8 cellular contexts compared by ENCODE assay signal in genomic region chr3:146544013-146544928, GRCh38. TPM values are rescaled to one million over a fixed set of nuclear protein-coding genes. Genes with fewer than 3 reads are reported as not detected.
DNase-seq lines count a peak whose midpoint lies in the region; ATAC-seq and TF ChIP-seq lines count a peak whose summit lies in the region.

Gene PLSCR1 (minus strand): TSS chr3:146544607. CDS start chr3:146536552, 8,055 bp downstream.

- H3K4me3 Mint-ChIP-seq in HFFc6, result peak within 1 kb of the TSS; percentile 94
- peak within 1 kb of the TSS; percentile 100 for H3K4me3 Mint-ChIP-seq in activated naive CD8-positive, alpha-beta T cell treated with anti-CD3 and anti-CD28 coated beads, Interleukin-2, amount 10 ng/mL, durations not matched to agents 7 days and 5 days
- H3K4me3 Mint-ChIP-seq in osteocyte (ENCODE audit: unreplicated experiment), result peak within 1 kb of the TSS; percentile 90

- no peaks in the 10 kb centered on the region for H3K9me3 Mint-ChIP-seq in HFFc6
- no peaks in the 10 kb centered on the region for H3K9me3 Mint-ChIP-seq in activated naive CD8-positive, alpha-beta T cell treated with anti-CD3 and anti-CD28 coated beads, Interleukin-2, amount 10 ng/mL, durations not matched to agents 7 days and 5 days
- H3K9me3 Mint-ChIP-seq in osteocyte (ENCODE audit: unreplicated experiment), result no peaks in the 10 kb centered on the region

- H3K36me3 ChIP-seq in SU-DHL-6 (ENCODE audit: low read length), result no peaks in the 10 kb centered on the region
- H3K36me3 ChIP-seq in thoracic aorta, result no peaks in the 10 kb centered on the region

- intact Hi-C loops in Right ventricle myocardium inferior (cut with DNase I), result loop anchor here (5.0 to 10.0 kb wide), 2 partner anchors 37 to 169 kb away; no protein-coding TSS in a partner anchor

- no peaks in the 10 kb centered on the region for H3K9me3 ChIP-seq in SU-DHL-6 (ENCODE audit: insufficient read depth, low read length)
- H3K9me3 ChIP-seq in thoracic aorta, result no peaks in the 10 kb centered on the region

- TF ChIP-seq CTCF in HFFc6 (IDR thresholded peaks at IDR 0.05) (no peak), SU-DHL-6 (IDR thresholded peaks at IDR 0.05; ENCODE audit: insufficient read depth, low read length, poor library complexity, severe bottlenecking) (no peak), osteocyte (IDR thresholded peaks at IDR 0.05) (no peak), thoracic aorta (IDR thresholded peaks at IDR 0.05) (no peak)

- H3K27ac Mint-ChIP-seq in HFFc6 (peak within 1 kb of the TSS; percentile 97), osteocyte (ENCODE audit: unreplicated experiment) (peak within 1 kb of the TSS; percentile 96)
- peak within 1 kb of the TSS; percentile 99 for H3K27ac Mint-ChIP-seq in activated naive CD8-positive, alpha-beta T cell treated with anti-CD3 and anti-CD28 coated beads, Interleukin-2, amount 10 ng/mL, durations not matched to agents 7 days and 5 days

- H3K9me2 ChIP-seq in SU-DHL-6 (replicated peaks; ENCODE audit: insufficient read depth, low read length), result no peaks in the 10 kb centered on the region

- H3K36me3 Mint-ChIP-seq in HFFc6 (ENCODE audit: low read depth) (no peaks in the 10 kb centered on the region), osteocyte (ENCODE audit: unreplicated experiment) (no peaks in the 10 kb centered on the region)
- H3K36me3 Mint-ChIP-seq in activated naive CD8-positive, alpha-beta T cell treated with anti-CD3 and anti-CD28 coated beads, Interleukin-2, amount 10 ng/mL, durations not matched to agents 7 days and 5 days, result peaks cover 37% of the 10 kb centered on the region

- H3K79me2 ChIP-seq in SU-DHL-6 (ENCODE audit: insufficient read depth, low read length), result no peaks in the 10 kb centered on the region

- peak; percentile 75 for TF ChIP-seq POLR2A in GM10847 (IDR thresholded peaks at IDR 0.05; ENCODE audit: extremely low read depth, insufficient read length)

- H3K4me2 ChIP-seq in SU-DHL-6 (ENCODE audit: low read depth, low read length, poor library complexity, severe bottlenecking), result peak within 1 kb of the TSS; percentile 50

- peak within 1 kb of the TSS; percentile 60 for H3K4me3 ChIP-seq in SU-DHL-6 (ENCODE audit: insufficient read depth, low read length, poor library complexity, severe bottlenecking)
- H3K4me3 ChIP-seq in thoracic aorta, result peak within 1 kb of the TSS; percentile 98

- H3F3A ChIP-seq in SU-DHL-6 (ENCODE audit: insufficient read depth), result no peaks in the 10 kb centered on the region

- H3K27me3 Mint-ChIP-seq in HFFc6 (ENCODE audit: insufficient read depth) (no peaks in the 10 kb centered on the region; the same call in 1 of the 2 replicates), osteocyte (ENCODE audit: unreplicated experiment) (no peaks in the 10 kb centered on the region)
- no peaks in the 10 kb centered on the region for H3K27me3 Mint-ChIP-seq in activated naive CD8-positive, alpha-beta T cell treated with anti-CD3 and anti-CD28 coated beads, Interleukin-2, amount 10 ng/mL, durations not matched to agents 7 days and 5 days

- POLR2A ChIA-PET in activated naive CD8-positive, alpha-beta T cell treated with anti-CD3 and anti-CD28 coated beads, Interleukin-2, amount 10 ng/mL, durations not matched to agents 7 days and 5 days (lab: Charles Lee), result interaction anchor here (0.7 to 3.3 kb wide), 11 partner anchors 10 to 75 kb away, joined by 3 to 31 read pairs (median 4); partner anchors contain the start of gene PLSCR2

- DNase-seq in HFFc6 (peak; percentile 92), NAMALWA (ENCODE audit: low spot score) (peak; percentile 88), Right ventricle myocardium inferior (ENCODE audit: missing footprints) (peak; percentile 97), osteocyte (ENCODE audit: extremely low spot score, unreplicated experiment) (peak; percentile 96), thoracic aorta (ENCODE audit: low spot score) (peak; percentile 91)
- DNase-seq in activated naive CD8-positive, alpha-beta T cell treated with anti-CD3 and anti-CD28 coated beads, Interleukin-2, amount 10 ng/mL, durations not matched to agents 7 days and 5 days, result peak; percentile 87

- H4K20me1 ChIP-seq in SU-DHL-6 (ENCODE audit: low read depth, low read length), result no peaks in the 10 kb centered on the region

- H3K4me1 Mint-ChIP-seq in HFFc6 (ENCODE audit: low read depth), result peaks cover 31% of the 10 kb centered on the region
- H3K4me1 Mint-ChIP-seq in activated naive CD8-positive, alpha-beta T cell treated with anti-CD3 and anti-CD28 coated beads, Interleukin-2, amount 10 ng/mL, durations not matched to agents 7 days and 5 days, result peaks cover 59% of the 10 kb centered on the region
- peaks cover 35% of the 10 kb centered on the region for H3K4me1 Mint-ChIP-seq in osteocyte (ENCODE audit: unreplicated experiment)

- H3K27me3 ChIP-seq in SU-DHL-6 (ENCODE audit: low read length) (no peaks in the 10 kb centered on the region), thoracic aorta (replicated peaks; ENCODE audit: insufficient read depth) (no peaks in the 10 kb centered on the region)

- H3K9ac ChIP-seq in SU-DHL-6 (ENCODE audit: low read length), result peak within 1 kb of the TSS; percentile 63

- H3K27ac ChIP-seq in SU-DHL-6 (ENCODE audit: low read depth, low read length) (no peak within 1 kb of the TSS), thoracic aorta (peak within 1 kb of the TSS; percentile 98 to 99)

- peaks cover 31 to 35% of the 10 kb centered on the region in 2 donors for H3K4me1 ChIP-seq in thoracic aorta (ENCODE audit: control insufficient read depth in 1 of 2, low read depth in 2 of 2)

- ATAC-seq in activated naive CD8-positive, alpha-beta T cell treated with anti-CD3 and anti-CD28 coated beads, Interleukin-2, amount 10 ng/mL, durations not matched to agents 7 days and 5 days (ENCODE audit: low read depth), result peak; percentile 88
- ATAC-seq in Right ventricle myocardium inferior, result peak; percentile 94
- ATAC-seq in thoracic aorta (ENCODE audit: insufficient number of reproducible peaks, low FRiP score, low read depth), result peak; percentile 91

- peak within 1 kb of the TSS; percentile 64 for H2AFZ ChIP-seq in SU-DHL-6 (ENCODE audit: low read depth, low read length, severe bottlenecking)

RNA-seq across cellular contexts. Expression of gene PLSCR1, which starts in this region (rescaled TPM):
- total RNA-seq in HFFc6 (2021; fragmentation: NEBNext Ultra II Directional; extraction: Animal tissue kit (Norgen Biotek cat#: 25700)), result 10 to 100 TPM; 10.5 to 18.7 (median 15.5) TPM
- 100 to 1,000 TPM; 172 to 177 TPM for total RNA-seq in activated naive CD8-positive, alpha-beta T cell treated with anti-CD3 and anti-CD28 coated beads, Interleukin-2, amount 10 ng/mL, durations not matched to agents 7 days and 5 days
- total RNA-seq in Right ventricle myocardium inferior (29.9 TPM), osteocyte (45.0 and 48.1 TPM in 2 replicates), thoracic aorta (100 to 1,000 TPM; 116 to 565 TPM)
